ENCODE assay signal across 21 cellular contexts in the genomic region with DNA sequence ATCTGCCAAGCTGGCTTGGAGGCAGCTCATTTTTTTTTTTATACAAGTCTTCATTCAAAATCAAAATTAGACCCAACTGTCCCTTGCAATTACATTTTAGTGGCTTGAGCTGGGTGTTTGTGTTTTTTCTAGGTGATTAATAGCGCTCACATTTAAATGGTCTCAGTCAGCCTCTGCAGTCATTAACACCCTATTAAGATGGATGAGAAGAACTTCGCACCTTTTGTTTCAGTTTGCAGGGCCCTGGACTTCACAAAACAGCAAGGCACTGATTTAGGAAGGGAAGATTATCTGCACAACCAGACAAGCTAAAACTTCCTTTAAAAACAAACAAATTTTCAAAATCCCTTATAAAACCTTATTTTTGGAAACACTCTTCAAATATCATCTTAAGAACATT.
DNase-seq lines count a peak whose midpoint lies in the region; ATAC-seq and TF ChIP-seq lines count a peak whose summit lies in the region.
"Had no signal": no experiment of that assay in that cellular context is flagged by ENCODE, and none has a peak within 500 bp of the region (broad histone marks: within the 10 kb centered on the region; RNA-seq: fewer than 3 reads in every experiment).

No MANE protein-coding gene starts in this region.

- H3K27me3 Mint-ChIP-seq in GM23338 (ENCODE audit: insufficient read depth, low read depth, poor library complexity), result no peaks in the 10 kb centered on the region

- ATAC-seq in GM23338 (no peak), GM18505 (IDR thresholded peaks at IDR 0.05; ENCODE audit: unreplicated experiment) (no peak)

- H3F3A ChIP-seq in GM23338 (replicated peaks; ENCODE audit: low read depth), result no peaks in the 10 kb centered on the region

- H3K9me3 Mint-ChIP-seq in GM23338, result no peaks in the 10 kb centered on the region

- H3K4me3 ChIP-seq in GM23338 (no peak overlapping the region), endocrine pancreas (ENCODE audit: control insufficient read depth, insufficient read depth, low read length) (peak overlapping the region; percentile 44), osteoblast (ENCODE audit: insufficient read depth, low read length) (no peak overlapping the region)

- H3K4me2 ChIP-seq in GM23338 (no peak overlapping the region), osteoblast (ENCODE audit: insufficient read depth, low read length) (peak overlapping the region; percentile 13)
- H3K4me2 ChIP-seq: SK-N-SH had no signal

- H3K9me2 ChIP-seq in GM23338 (ENCODE audit: insufficient read depth), result peaks cover 4% of the 10 kb centered on the region; the same call in 1 of the 2 replicates
- H3K9me2 ChIP-seq: SK-N-SH had no signal

- H3K36me3 ChIP-seq in GM23338 (ENCODE audit: insufficient read depth) (no peaks in the 10 kb centered on the region), endocrine pancreas (ENCODE audit: control insufficient read depth, insufficient read depth, low read length) (no peaks in the 10 kb centered on the region), osteoblast (ENCODE audit: insufficient read depth, low read length) (no peaks in the 10 kb centered on the region)

- H3K4me1 ChIP-seq in GM23338 (ENCODE audit: insufficient read depth) (peaks cover 7% of the 10 kb centered on the region; the same call in 1 of the 2 replicates), endocrine pancreas (ENCODE audit: control insufficient read depth, insufficient read depth, low read length) (no peaks in the 10 kb centered on the region), osteoblast (ENCODE audit: insufficient read depth, low read length) (no peaks in the 10 kb centered on the region)

- peak overlapping the region; percentile 23; the same call in 1 of the 2 replicates for H2AFZ ChIP-seq in GM23338
- no peak overlapping the region for H2AFZ ChIP-seq in osteoblast (ENCODE audit: low read length)

- no peak for TF ChIP-seq CTCF in GM23338 (conservative IDR thresholded peaks at IDR 0.05; ENCODE audit: low read depth in 2 of 2)
- TF ChIP-seq CTCF in osteoblast (IDR thresholded peaks at IDR 0.05; ENCODE audit: extremely low read depth, low read depth, low read length), result no peak

- H3K27ac ChIP-seq in GM23338 (ENCODE audit: low read depth), result no peak overlapping the region
- H3K27ac ChIP-seq in osteoblast (ENCODE audit: low read depth, low read length), result no peak overlapping the region
- H3K27ac ChIP-seq: 22Rv1, C4-2B, RWPE1 had no signal

- no peak for TF ChIP-seq POLR2A in GM18505 (IDR thresholded peaks at IDR 0.05; ENCODE audit: borderline replicate concordance, extremely low read depth, insufficient read depth, insufficient read length)

- no peaks in the 10 kb centered on the region for H4K20me1 ChIP-seq in GM23338 (replicated peaks; ENCODE audit: insufficient read depth)
- H4K20me1 ChIP-seq in osteoblast (ENCODE audit: insufficient read depth, low read length), result no peaks in the 10 kb centered on the region

- peak; percentile 39 for DNase-seq in NCI-H1105 treated with DMSO at 0.1 percent for 48 hours (lab: John Stamatoyannopoulos, UW)
- no peak for DNase-seq in NCI-H1105 (lab: John Stamatoyannopoulos, UW)
- DNase-seq in GM23338 (ENCODE audit: low spot score), result no peak
- DNase-seq in osteoblast (ENCODE audit: insufficient read length, low spot score, missing footprints), result no peak
- DNase-seq in glomerular visceral epithelial cell (ENCODE audit: extremely low spot score), result no peak
- DNase-seq in NCI-H2029 (lab: John Stamatoyannopoulos, UW), result no peak
- DNase-seq: DMS53, GF-D8, H7, HFFc6, NCI-H1436 treated with DMSO at 0.1 percent for 48 hours, NCI-H2081 treated with DMSO at 0.1 percent for 48 hours, NCI-H2171 treated with DMSO at 0.1 percent for 48 hours, NCI-H524 treated with DMSO at 0.1 percent for 48 hours, SHP77 treated with DMSO at 0.1 percent for 48 hours, SK-N-SH had no signal

- H3K79me2 ChIP-seq in GM23338 (replicated peaks; ENCODE audit: insufficient read depth) (no peaks in the 10 kb centered on the region), osteoblast (ENCODE audit: insufficient read depth, low read length) (no peaks in the 10 kb centered on the region)

- peaks cover 15% of the 10 kb centered on the region for H3K4me1 Mint-ChIP-seq in GM23338

- H3K9ac ChIP-seq in endocrine pancreas (ENCODE audit: control insufficient read depth, insufficient read depth, low read length), result no peak overlapping the region
- H3K9ac ChIP-seq: SK-N-SH had no signal

- H3K27me3 ChIP-seq in GM23338 (ENCODE audit: insufficient read depth) (no peaks in the 10 kb centered on the region), endocrine pancreas (ENCODE audit: control insufficient read depth, insufficient read depth, low read length) (no peaks in the 10 kb centered on the region), osteoblast (ENCODE audit: insufficient read depth, low read length) (peaks cover 5% of the 10 kb centered on the region)

- H3K27ac Mint-ChIP-seq in GM23338, result no peak overlapping the region
- H3K27ac Mint-ChIP-seq: HFFc6 had no signal

- no peak overlapping the region for H3K4me3 Mint-ChIP-seq in GM23338
- H3K4me3 Mint-ChIP-seq: HFFc6 had no signal

- H3K9me3 ChIP-seq in endocrine pancreas (ENCODE audit: control insufficient read depth, low read length), result no peaks in the 10 kb centered on the region
- no peaks in the 10 kb centered on the region for H3K9me3 ChIP-seq in osteoblast (ENCODE audit: low read depth, low read length)
- H3K9me3 ChIP-seq: SK-N-SH had no signal

- H3K36me3 Mint-ChIP-seq in GM23338 (ENCODE audit: low read depth), result no peaks in the 10 kb centered on the region

TF ChIP-seq in GM23338, 12 proteins besides CTCF, POLR2A, EP300 and RAD21 (continues in another document):
- TF ChIP-seq ZNF114 (CRISPR knock-in tag; IDR thresholded peaks at IDR 0.05), result no peak
- TF ChIP-seq POLR2AphosphoS5 (IDR thresholded peaks at IDR 0.05; ENCODE audit: low read depth), result no peak
- TF ChIP-seq ZNF331 (CRISPR knock-in tag; IDR thresholded peaks at IDR 0.05; ENCODE audit: low read depth), result no peak
- no peak for TF ChIP-seq STAT1 (IDR thresholded peaks at IDR 0.05; ENCODE audit: unreplicated experiment)
- TF ChIP-seq EZH2phosphoT487 (IDR thresholded peaks at IDR 0.05; ENCODE audit: unreplicated experiment), result no peak
- TF ChIP-seq EZH2 (IDR thresholded peaks at IDR 0.05; ENCODE audit: low read depth, unreplicated experiment), result no peak
- TF ChIP-seq, protein P1, sequence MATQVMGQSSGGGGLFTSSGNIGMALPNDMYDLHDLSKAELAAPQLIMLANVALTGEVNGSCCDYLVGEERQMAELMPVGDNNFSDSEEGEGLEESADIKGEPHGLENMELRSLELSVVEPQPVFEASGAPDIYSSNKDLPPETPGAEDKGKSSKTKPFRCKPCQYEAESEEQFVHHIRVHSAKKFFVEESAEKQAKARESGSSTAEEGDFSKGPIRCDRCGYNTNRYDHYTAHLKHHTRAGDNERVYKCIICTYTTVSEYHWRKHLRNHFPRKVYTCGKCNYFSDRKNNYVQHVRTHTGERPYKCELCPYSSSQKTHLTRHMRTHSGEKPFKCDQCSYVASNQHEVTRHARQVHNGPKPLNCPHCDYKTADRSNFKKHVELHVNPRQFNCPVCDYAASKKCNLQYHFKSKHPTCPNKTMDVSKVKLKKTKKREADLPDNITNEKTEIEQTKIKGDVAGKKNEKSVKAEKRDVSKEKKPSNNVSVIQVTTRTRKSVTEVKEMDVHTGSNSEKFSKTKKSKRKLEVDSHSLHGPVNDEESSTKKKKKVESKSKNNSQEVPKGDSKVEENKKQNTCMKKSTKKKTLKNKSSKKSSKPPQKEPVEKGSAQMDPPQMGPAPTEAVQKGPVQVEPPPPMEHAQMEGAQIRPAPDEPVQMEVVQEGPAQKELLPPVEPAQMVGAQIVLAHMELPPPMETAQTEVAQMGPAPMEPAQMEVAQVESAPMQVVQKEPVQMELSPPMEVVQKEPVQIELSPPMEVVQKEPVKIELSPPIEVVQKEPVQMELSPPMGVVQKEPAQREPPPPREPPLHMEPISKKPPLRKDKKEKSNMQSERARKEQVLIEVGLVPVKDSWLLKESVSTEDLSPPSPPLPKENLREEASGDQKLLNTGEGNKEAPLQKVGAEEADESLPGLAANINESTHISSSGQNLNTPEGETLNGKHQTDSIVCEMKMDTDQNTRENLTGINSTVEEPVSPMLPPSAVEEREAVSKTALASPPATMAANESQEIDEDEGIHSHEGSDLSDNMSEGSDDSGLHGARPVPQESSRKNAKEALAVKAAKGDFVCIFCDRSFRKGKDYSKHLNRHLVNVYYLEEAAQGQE (IDR thresholded peaks at IDR 0.05; ENCODE audit: unreplicated experiment), result no peak
- TF ChIP-seq JUNB (IDR thresholded peaks at IDR 0.05; ENCODE audit: unreplicated experiment), result no peak
